ENCODE assay signal across 37 cellular contexts in the genomic region with DNA sequence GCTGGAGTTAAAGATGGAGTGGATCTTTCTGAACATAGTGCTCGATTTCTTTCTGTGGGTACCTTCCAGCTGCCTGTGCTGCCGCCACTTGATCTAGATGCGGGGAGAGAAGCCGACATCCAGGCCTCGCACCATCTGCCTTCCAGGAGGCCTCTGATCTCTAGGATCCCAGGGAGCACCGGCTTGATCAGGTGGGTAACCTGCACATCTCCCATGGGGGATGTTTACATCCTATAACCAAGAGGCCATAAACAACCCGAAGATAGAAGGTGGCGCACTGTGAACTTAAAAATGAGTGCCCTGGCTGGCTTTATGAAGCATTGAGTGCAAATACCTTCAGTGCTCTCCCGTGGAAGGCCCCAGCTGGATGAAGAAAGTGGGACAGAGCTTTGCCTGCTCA. TPM values are rescaled to one million over a fixed set of nuclear protein-coding genes. Genes with fewer than 3 reads are reported as not detected.
"Had no signal": no experiment of that assay in that cellular context is flagged by ENCODE, and none has a peak within 500 bp of the region (broad histone marks: within the 10 kb centered on the region; RNA-seq: fewer than 3 reads in every experiment).

A gene (minus strand): TSS at position 101 of the 400 bp plus-strand sequence. CDS start 65 bp downstream, at position 36.

- H3K4me3 Mint-ChIP-seq: activated CD4-positive, alpha-beta memory T cell treated with anti-CD3 and anti-CD28 coated beads, Interleukin-2, amount 10 ng/mL, durations not matched to agents 7 days and 5 days; activated CD4-positive, alpha-beta T cell treated with anti-CD3 and anti-CD28 coated beads for 36 hours; activated CD4-positive, alpha-beta T cell treated with anti-CD3 and anti-CD28 coated beads, Interleukin-2, amount 10 ng/mL, durations not matched to agents 7 days and 5 days; activated CD8-positive, alpha-beta memory T cell treated with anti-CD3 and anti-CD28 coated beads, Interleukin-2, amount 10 ng/mL, durations not matched to agents 7 days and 5 days; activated CD8-positive, alpha-beta T cell treated with anti-CD3 and anti-CD28 coated beads, Interleukin-2, amount 10 ng/mL, durations not matched to agents 7 days and 5 days; activated naive CD8-positive, alpha-beta T cell treated with anti-CD3 and anti-CD28 coated beads for 36 hours; activated T-cell treated with anti-CD3 and anti-CD28 coated beads, Interleukin-2, amount 50 U/mL, for 24 hours; T-helper 1 cell treated with Interleukin-12 subunit alpha and Interleukin-12 subunit beta and Interleukin-4 antibody, amounts not matched to agents 30 μg/mL and 1 μg/mL, for 36 hours; T-helper 2 cell treated with Interferon-gamma antibody and Interleukin-4, amounts not matched to agents 5 μg/mL and 100 μg/mL, for 36 hours; WTC11 had no signal

- H3K9me3 Mint-ChIP-seq: activated CD4-positive, alpha-beta memory T cell treated with anti-CD3 and anti-CD28 coated beads, Interleukin-2, amount 10 ng/mL, durations not matched to agents 7 days and 5 days; activated CD4-positive, alpha-beta T cell treated with anti-CD3 and anti-CD28 coated beads, Interleukin-2, amount 10 ng/mL, durations not matched to agents 7 days and 5 days; activated naive CD4-positive, alpha-beta T cell treated with anti-CD3 and anti-CD28 coated beads, Interleukin-2, amount 50 U/mL, for 72 hours; activated naive CD8-positive, alpha-beta T cell treated with anti-CD3 and anti-CD28 coated beads for 36 hours; activated T-cell treated with anti-CD3 and anti-CD28 coated beads, Interleukin-2, amount 50 U/mL, for 24 hours; activated T-helper 2 cell treated with anti-CD3 and anti-CD28 coated beads, Interferon-gamma antibody, Interleukin-2, Interleukin-4, amounts not matched to agents 10 μg/mL and 5 μg/mL and 100 μg/mL, durations not matched to agents 14 hours and 24 hours and 36 hours; T-helper 1 cell treated with Interleukin-12 subunit alpha and Interleukin-12 subunit beta and Interleukin-4 antibody, amounts not matched to agents 30 μg/mL and 1 μg/mL, for 36 hours; T-helper 2 cell treated with Interferon-gamma antibody and Interleukin-4, amounts not matched to agents 5 μg/mL and 100 μg/mL, for 36 hours had no signal

- H3K27ac ChIP-seq: adrenal gland, body of pancreas, brain microvascular endothelial cell, breast epithelium, WERI-Rb-1 had no signal

- H3K4me1 ChIP-seq: adrenal gland, body of pancreas, breast epithelium had no signal

- DNase-seq: activated CD4-positive, alpha-beta memory T cell treated with anti-CD3 and anti-CD28 coated beads, Interleukin-2, amount 10 ng/mL, durations not matched to agents 7 days and 5 days; activated CD4-positive, alpha-beta T cell treated with anti-CD3 and anti-CD28 coated beads for 1 hour; activated CD4-positive, alpha-beta T cell treated with anti-CD3 and anti-CD28 coated beads for 36 hours; activated CD4-positive, alpha-beta T cell treated with anti-CD3 and anti-CD28 coated beads for 48 hours; activated CD4-positive, alpha-beta T cell treated with anti-CD3 and anti-CD28 coated beads, Interleukin-2, amount 10 ng/mL, durations not matched to agents 7 days and 5 days; activated CD4-positive, alpha-beta T cell treated with anti-CD3 and anti-CD28 coated beads, Interleukin-2, amount 50 U/mL, for 48 hours; activated CD4-positive, CD25-positive, alpha-beta regulatory T cell; activated CD8-positive, alpha-beta memory T cell treated with anti-CD3 and anti-CD28 coated beads for 24 hours; activated CD8-positive, alpha-beta memory T cell treated with anti-CD3 and anti-CD28 coated beads, Interleukin-2, amount 10 ng/mL, durations not matched to agents 7 days and 5 days; activated CD8-positive, alpha-beta memory T cell treated with anti-CD3 and anti-CD28 coated beads, Interleukin-2, amount 50 U/mL, for 48 hours; activated CD8-positive, alpha-beta T cell treated with anti-CD3 and anti-CD28 coated beads, Interleukin-2, amount 10 ng/mL, durations not matched to agents 7 days and 5 days; activated effector memory CD4-positive, alpha-beta T cell treated with Interleukin-2 at 50 U/mL for 16 hours; activated gamma-delta T cell; activated naive CD4-positive, alpha-beta T cell treated with anti-CD3 and anti-CD28 coated beads, Interleukin-2, amount 50 U/mL, for 16 hours; activated naive CD4-positive, alpha-beta T cell treated with Interleukin-2 at 50 U/mL for 16 hours; activated naive CD8-positive, alpha-beta T cell treated with anti-CD3 and anti-CD28 coated beads for 36 hours; activated T-cell treated with anti-CD3 and anti-CD28 coated beads, Interleukin-2, amount 50 U/mL, for 24 hours; activated T-cell treated with anti-CD3 and anti-CD28 coated beads, Interleukin-2, amount 50 U/mL, for 48 hours; adrenal gland; amniotic stem cell; aorta; body of pancreas; brain microvascular endothelial cell; central memory CD4-positive, alpha-beta T cell; T-helper 1 cell; T-helper 2 cell; T-helper 9 cell; WERI-Rb-1 had no signal

- H3K4me3 ChIP-seq: adrenal gland, body of pancreas, breast epithelium had no signal

- H3K36me3 ChIP-seq: adrenal gland, brain microvascular endothelial cell, breast epithelium, WERI-Rb-1 had no signal

- H3K4me1 Mint-ChIP-seq: activated CD4-positive, alpha-beta T cell treated with anti-CD3 and anti-CD28 coated beads for 36 hours; activated CD4-positive, alpha-beta T cell treated with anti-CD3 and anti-CD28 coated beads, Interleukin-2, amount 10 ng/mL, durations not matched to agents 7 days and 5 days; activated naive CD8-positive, alpha-beta T cell treated with anti-CD3 and anti-CD28 coated beads for 36 hours; WTC11 had no signal

- H3K27ac Mint-ChIP-seq: activated CD4-positive, alpha-beta memory T cell treated with anti-CD3 and anti-CD28 coated beads, Interleukin-2, amount 10 ng/mL, durations not matched to agents 7 days and 5 days; activated CD4-positive, alpha-beta T cell treated with anti-CD3 and anti-CD28 coated beads for 36 hours; activated CD4-positive, alpha-beta T cell treated with anti-CD3 and anti-CD28 coated beads, Interleukin-2, amount 10 ng/mL, durations not matched to agents 7 days and 5 days; activated CD8-positive, alpha-beta memory T cell treated with anti-CD3 and anti-CD28 coated beads, Interleukin-2, amount 10 ng/mL, durations not matched to agents 7 days and 5 days; activated CD8-positive, alpha-beta T cell treated with anti-CD3 and anti-CD28 coated beads, Interleukin-2, amount 10 ng/mL, durations not matched to agents 7 days and 5 days; activated naive CD4-positive, alpha-beta T cell treated with anti-CD3 and anti-CD28 coated beads, Interleukin-2, amount 50 U/mL, for 72 hours; activated naive CD8-positive, alpha-beta T cell treated with anti-CD3 and anti-CD28 coated beads for 36 hours; activated T-cell treated with anti-CD3 and anti-CD28 coated beads, Interleukin-2, amount 50 U/mL, for 24 hours; activated T-helper 2 cell treated with anti-CD3 and anti-CD28 coated beads, Interferon-gamma antibody, Interleukin-2, Interleukin-4, amounts not matched to agents 10 μg/mL and 5 μg/mL and 100 μg/mL, durations not matched to agents 14 hours and 24 hours and 36 hours; T-helper 1 cell treated with Interleukin-12 subunit alpha and Interleukin-12 subunit beta and Interleukin-4 antibody, amounts not matched to agents 30 μg/mL and 1 μg/mL, for 36 hours; T-helper 2 cell treated with Interferon-gamma antibody and Interleukin-4, amounts not matched to agents 5 μg/mL and 100 μg/mL, for 36 hours; WTC11 had no signal

- H3K27me3 Mint-ChIP-seq: activated CD4-positive, alpha-beta T cell treated with anti-CD3 and anti-CD28 coated beads, Interleukin-2, amount 10 ng/mL, durations not matched to agents 7 days and 5 days had no signal

- H3K36me3 Mint-ChIP-seq: activated CD8-positive, alpha-beta memory T cell treated with anti-CD3 and anti-CD28 coated beads, Interleukin-2, amount 10 ng/mL, durations not matched to agents 7 days and 5 days; activated naive CD4-positive, alpha-beta T cell treated with anti-CD3 and anti-CD28 coated beads, Interleukin-2, amount 50 U/mL, for 72 hours; activated naive CD8-positive, alpha-beta T cell treated with anti-CD3 and anti-CD28 coated beads for 36 hours; WTC11 had no signal

- H3K27me3 ChIP-seq: adrenal gland, body of pancreas, brain microvascular endothelial cell, breast epithelium had no signal

- H3K9me3 ChIP-seq: adrenal gland, body of pancreas, breast epithelium had no signal

RNA-seq across cellular contexts. Expression of the gene that starts here (rescaled TPM):
- total RNA-seq: activated CD4-positive, alpha-beta memory T cell treated with anti-CD3 and anti-CD28 coated beads, Interleukin-2, amount 10 ng/mL, durations not matched to agents 7 days and 5 days; activated CD4-positive, alpha-beta T cell treated with anti-CD3 and anti-CD28 coated beads for 36 hours; activated CD4-positive, alpha-beta T cell treated with anti-CD3 and anti-CD28 coated beads, Interleukin-2, amount 10 ng/mL, durations not matched to agents 7 days and 5 days; activated CD8-positive, alpha-beta memory T cell treated with anti-CD3 and anti-CD28 coated beads, Interleukin-2, amount 10 ng/mL, durations not matched to agents 7 days and 5 days; activated CD8-positive, alpha-beta T cell treated with anti-CD3 and anti-CD28 coated beads, Interleukin-2, amount 10 ng/mL, durations not matched to agents 7 days and 5 days; activated naive CD4-positive, alpha-beta T cell treated with anti-CD3 and anti-CD28 coated beads, Interleukin-2, amount 50 U/mL, for 72 hours; activated naive CD8-positive, alpha-beta T cell treated with anti-CD3 and anti-CD28 coated beads for 36 hours; activated T-helper 2 cell treated with anti-CD3 and anti-CD28 coated beads, Interferon-gamma antibody, Interleukin-2, Interleukin-4, amounts not matched to agents 10 μg/mL and 5 μg/mL and 100 μg/mL, durations not matched to agents 14 hours and 24 hours and 36 hours; adrenal gland; aorta; astrocyte; body of pancreas; breast epithelium; cardiac septum; cerebellum had no signal
- polyA plus RNA-seq: adrenal gland, aorta had no signal
